14 cellular contexts compared by ENCODE assay signal in the genomic region with DNA sequence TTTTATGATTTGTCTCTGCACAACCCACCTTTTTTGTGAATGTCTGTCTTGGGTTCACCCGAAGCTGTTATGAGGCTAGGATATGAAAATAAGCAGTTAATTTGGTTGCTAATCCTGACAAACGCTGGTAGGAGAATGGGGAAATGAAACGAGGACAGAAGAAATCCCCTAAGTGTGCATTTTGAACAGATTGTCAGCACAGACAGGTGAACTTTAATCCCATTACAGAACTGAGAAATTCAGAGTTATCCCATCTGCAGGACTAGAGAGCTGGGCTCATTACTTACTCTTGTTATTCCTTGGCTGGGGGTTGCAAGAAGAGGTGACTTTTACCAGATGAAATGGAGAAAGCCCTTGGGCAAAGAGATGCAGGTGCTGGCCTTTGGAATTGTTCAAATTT.
DNase-seq lines count a peak whose midpoint lies in the region; ATAC-seq and TF ChIP-seq lines count a peak whose summit lies in the region.
"Had no signal": no experiment of that assay in that cellular context is flagged by ENCODE, and none has a peak within 500 bp of the region (broad histone marks: within the 10 kb centered on the region; RNA-seq: fewer than 3 reads in every experiment).

No MANE protein-coding gene starts in this region.

- H2AFZ ChIP-seq in OCI-LY7 (ENCODE audit: low read length) = peak overlapping the region; percentile 35; the same call in 1 of the 2 replicates
- no peak overlapping the region for H2AFZ ChIP-seq in GM23338

- H3K36me3 ChIP-seq in OCI-LY7 (ENCODE audit: insufficient read depth, low read length) = peaks cover 43% of the 10 kb centered on the region
- no peaks in the 10 kb centered on the region for H3K36me3 ChIP-seq in GM23338 (ENCODE audit: insufficient read depth)

- intact Hi-C loops in OCI-LY7 (cut with micrococcal nuclease; ENCODE audit: unreplicated experiment) = loop anchor here (5.0 to 10.0 kb wide), 6 partner anchors 269 to 1699 kb away; a partner anchor contains a TSS
- intact Hi-C loops in Right ventricle myocardium superior (cut with DNase I) = no loop called here

- H3K4me1 Mint-ChIP-seq in GM23338 = no peaks in the 10 kb centered on the region
- H3K4me1 Mint-ChIP-seq in activated T-helper 17 cell treated with anti-CD3 and anti-CD28 coated beads, Interleukin-2, amount 50 U/mL, for 72 hours = no peaks in the 10 kb centered on the region
- H3K4me1 Mint-ChIP-seq: CD4-positive, alpha-beta memory T cell; naive thymus-derived CD4-positive, alpha-beta T cell; T-cell had no signal

- POLR2A ChIA-PET in OCI-LY7 (lab: Charles Lee) = interaction anchor here (0.7 to 1.3 kb wide), 2 partner anchors 9 to 176 kb away, joined by 3 to 4 read pairs; no protein-coding TSS in a partner anchor

- H3K9me3 ChIP-seq in OCI-LY7 (ENCODE audit: low read length) = peaks cover 25% of the 10 kb centered on the region

- H3K9me3 Mint-ChIP-seq in GM23338 = no peaks in the 10 kb centered on the region
- H3K9me3 Mint-ChIP-seq in activated T-helper 17 cell treated with anti-CD3 and anti-CD28 coated beads, Interleukin-2, amount 50 U/mL, for 72 hours = peaks cover 15% of the 10 kb centered on the region

- H3K27ac ChIP-seq in OCI-LY7 (ENCODE audit: low read depth, low read length, poor library complexity, severe bottlenecking) (peak overlapping the region; percentile 94), GM23338 (ENCODE audit: low read depth) (no peak overlapping the region)

- no peak for TF ChIP-seq CTCF in OCI-LY7 (conservative IDR thresholded peaks at IDR 0.05; ENCODE audit: low read length)
- no peak for TF ChIP-seq CTCF in GM23338 (conservative IDR thresholded peaks at IDR 0.05; ENCODE audit: low read depth in 2 of 2)

- H3K79me2 ChIP-seq in OCI-LY7 (ENCODE audit: insufficient read depth, low read depth, low read length) (no peaks in the 10 kb centered on the region), GM23338 (replicated peaks; ENCODE audit: insufficient read depth) (no peaks in the 10 kb centered on the region)

- H3K4me1 ChIP-seq in OCI-LY7 (ENCODE audit: insufficient read depth, low read length, poor library complexity, severe bottlenecking) (peaks cover 61% of the 10 kb centered on the region), GM23338 (ENCODE audit: insufficient read depth) (no peaks in the 10 kb centered on the region)

- DNase-seq in OCI-LY7 (ENCODE audit: low spot score) (peak; percentile 89), GM23338 (ENCODE audit: low spot score) (no peak), activated gamma-delta T cell (lab: John Stamatoyannopoulos, UW) (no peak), Right ventricle myocardium superior (no peak)
- DNase-seq: activated CD8-positive, alpha-beta memory T cell treated with anti-CD3 and anti-CD28 coated beads, Interleukin-2, amount 50 U/mL, for 48 hours; CD4-positive, alpha-beta memory T cell; erythroblast; naive thymus-derived CD4-positive, alpha-beta T cell; NCI-H510A; T-cell had no signal

- peaks cover 3% of the 10 kb centered on the region for H3K27me3 Mint-ChIP-seq in GM23338 (ENCODE audit: insufficient read depth, low read depth, poor library complexity)
- H3K27me3 Mint-ChIP-seq in activated T-helper 17 cell treated with anti-CD3 and anti-CD28 coated beads, Interleukin-2, amount 50 U/mL, for 72 hours = peaks cover 9% of the 10 kb centered on the region
- H3K27me3 Mint-ChIP-seq: CD4-positive, alpha-beta memory T cell had no signal

- H3K27me3 ChIP-seq in GM23338 (ENCODE audit: insufficient read depth) = no peaks in the 10 kb centered on the region

- no peaks in the 10 kb centered on the region for H3F3A ChIP-seq in GM23338 (replicated peaks; ENCODE audit: low read depth)

- peak overlapping the region; percentile 56 for H3K4me3 ChIP-seq in OCI-LY7 (ENCODE audit: low read depth, low read length, poor library complexity, severe bottlenecking)
- H3K4me3 ChIP-seq in GM23338 = no peak overlapping the region

- no peaks in the 10 kb centered on the region for H3K36me3 Mint-ChIP-seq in GM23338 (ENCODE audit: low read depth)
- no peaks in the 10 kb centered on the region for H3K36me3 Mint-ChIP-seq in activated T-helper 17 cell treated with anti-CD3 and anti-CD28 coated beads, Interleukin-2, amount 50 U/mL, for 72 hours (ENCODE audit: low read depth)

- no peak overlapping the region for H3K27ac Mint-ChIP-seq in GM23338
- no peak overlapping the region for H3K27ac Mint-ChIP-seq in activated T-helper 17 cell treated with anti-CD3 and anti-CD28 coated beads, Interleukin-2, amount 50 U/mL, for 72 hours
- H3K27ac Mint-ChIP-seq: CD4-positive, alpha-beta memory T cell; naive thymus-derived CD4-positive, alpha-beta T cell; T-cell had no signal

- ATAC-seq in GM18858 (IDR thresholded peaks at IDR 0.05; ENCODE audit: unreplicated experiment) (peak; percentile 87), GM21526 (IDR thresholded peaks at IDR 0.05; ENCODE audit: low FRiP score, unreplicated experiment) (peak; percentile 94), HG03095 (IDR thresholded peaks at IDR 0.05; ENCODE audit: unreplicated experiment) (peak; percentile 79), GM23338 (no peak), Right ventricle myocardium superior (ENCODE audit: poor library complexity) (no peak)
- ATAC-seq in activated T-helper 17 cell treated with anti-CD3 and anti-CD28 coated beads, Interleukin-2, amount 50 U/mL, for 72 hours (replicated peaks) = no peak
- ATAC-seq: naive thymus-derived CD4-positive, alpha-beta T cell; T-cell had no signal

- no TSS peak for BruUV-seq in OCI-LY7 (replicated peaks; lab: Mats Ljungman, UMichigan)

- H3K4me3 Mint-ChIP-seq in GM23338 = no peak overlapping the region
- H3K4me3 Mint-ChIP-seq in activated T-helper 17 cell treated with anti-CD3 and anti-CD28 coated beads, Interleukin-2, amount 50 U/mL, for 72 hours = no peak overlapping the region
- H3K4me3 Mint-ChIP-seq: CD4-positive, alpha-beta memory T cell; naive thymus-derived CD4-positive, alpha-beta T cell; T-cell had no signal

- H4K20me1 ChIP-seq in OCI-LY7 (ENCODE audit: insufficient read depth, low read length) (no peaks in the 10 kb centered on the region), GM23338 (replicated peaks; ENCODE audit: insufficient read depth) (no peaks in the 10 kb centered on the region)

- H3K9me2 ChIP-seq in OCI-LY7 (ENCODE audit: insufficient read depth, low read length) = no peaks in the 10 kb centered on the region
- H3K9me2 ChIP-seq in GM23338 (ENCODE audit: insufficient read depth) = no peaks in the 10 kb centered on the region; the same call in 1 of the 2 replicates

- CTCF ChIA-PET in OCI-LY7 (lab: Charles Lee; ENCODE audit: unreplicated experiment) = no interaction called here

- H3K4me2 ChIP-seq in OCI-LY7 (ENCODE audit: low read length) = peak overlapping the region; percentile 64
- H3K4me2 ChIP-seq in GM23338 = no peak overlapping the region

TF ChIP-seq in GM23338, 12 proteins besides CTCF, POLR2A, EP300 and RAD21:
- TF ChIP-seq EZH2phosphoT487 (IDR thresholded peaks at IDR 0.05; ENCODE audit: unreplicated experiment) = no peak

Comparison
In these comparisons a context has a peak if more than half of its experiments do, and no peak if none do; other contexts are left out.
1. ATAC-seq: peak in GM18858 (single experiment), GM21526 (single experiment) and HG03095 (single experiment); none in GM23338 (single experiment), Right ventricle myocardium superior (single experiment) and activated T-helper 17 cell treated with anti-CD3 and anti-CD28 coated beads, Interleukin-2, amount 50 U/mL, for 72 hours (single experiment).